Comparison of ENCODE assay signal across 16 cellular contexts in genomic region chr9:97904725-97905124, GRCh38. TPM values are rescaled to one million over a fixed set of nuclear protein-coding genes. Genes with fewer than 3 reads are reported as not detected.
A peak's percentile ranks its signal among the peaks of the same experiment; 100 is the strongest.
DNase-seq lines count a peak whose midpoint lies in the region; ATAC-seq and TF ChIP-seq lines count a peak whose summit lies in the region.
"Had no signal": no experiment of that assay in that cellular context is flagged by ENCODE, and none has a peak within 500 bp of the region (broad histone marks: within the 10 kb centered on the region; RNA-seq: fewer than 3 reads in every experiment).

No MANE protein-coding gene starts in this region.

- peak in 2 of 3 donors; percentile 61 to 83 for DNase-seq in CD4-positive, CD25-positive, alpha-beta regulatory T cell
- peak; percentile 32 for DNase-seq in activated CD4-positive, alpha-beta T cell treated with anti-CD3 and anti-CD28 coated beads for 1 hour
- peak; percentile 80 for DNase-seq in activated effector memory CD4-positive, alpha-beta T cell treated with anti-CD3 and anti-CD28 coated beads, Interleukin-2, amount 50 U/mL, for 16 hours
- DNase-seq in naive thymus-derived CD8-positive, alpha-beta T cell, result peak in 9 of 10 donors; percentile 25 to 82 (median 56)
- no peak for DNase-seq in AG08396 (ENCODE audit: low spot score)
- no peak for DNase-seq in ovary
- DNase-seq: DMS79, GOT3, mammary epithelial cell, NCI-H1092, NCI-H524, pancreas, RPMI8226 had no signal

- H3K9me3 ChIP-seq in CD4-positive, CD25-positive, alpha-beta regulatory T cell (ENCODE audit: control insufficient read depth in 2 of 2, low read length in 2 of 2), result no peaks in the 10 kb centered on the region
- no peaks in the 10 kb centered on the region for H3K9me3 ChIP-seq in ovary
- H3K9me3 ChIP-seq: pancreas had no signal

- ATAC-seq in CD4-positive, CD25-positive, alpha-beta regulatory T cell (ENCODE audit: low read depth in 2 of 2), result peak; percentile 61 to 73
- peak; percentile 68 to 80 for ATAC-seq in naive thymus-derived CD8-positive, alpha-beta T cell
- ATAC-seq in GM21723 (IDR thresholded peaks at IDR 0.05; ENCODE audit: unreplicated experiment) (no peak), GM21786 (IDR thresholded peaks at IDR 0.05; ENCODE audit: unreplicated experiment) (no peak)
- ATAC-seq: pancreas had no signal

- POLR2A ChIA-PET in naive thymus-derived CD8-positive, alpha-beta T cell (lab: Charles Lee), result interaction anchor here (0.5 to 18.1 kb wide), 12 partner anchors 9 to 356 kb away, joined by 3 to 349 read pairs (median 6); partner anchors contain the start of genes ANP32B, NCBP1, TRMO and TSTD2

- H3K4me1 Mint-ChIP-seq in CD4-positive, CD25-positive, alpha-beta regulatory T cell, result peaks cover 29 to 86% (median 63%) of the 10 kb centered on the region in 4 donors
- H3K4me1 Mint-ChIP-seq in naive thymus-derived CD8-positive, alpha-beta T cell, result peaks cover 36 to 91% (median 90%) of the 10 kb centered on the region in 4 donors

- intact Hi-C loops in ovary (cut with DNase I), result no loop called here

- H3K36me3 ChIP-seq in CD4-positive, CD25-positive, alpha-beta regulatory T cell (ENCODE audit: control insufficient read depth, insufficient read depth, low read length), result peaks cover 24% of the 10 kb centered on the region
- H3K36me3 ChIP-seq in ovary, result no peaks in the 10 kb centered on the region

- H3K4me3 Mint-ChIP-seq in CD4-positive, CD25-positive, alpha-beta regulatory T cell, result peak overlapping the region; percentile 81 to 86 (median 82)
- H3K4me3 Mint-ChIP-seq in naive thymus-derived CD8-positive, alpha-beta T cell, result peak overlapping the region; percentile 77 to 91 (median 84)

- H3K4me1 ChIP-seq in CD4-positive, CD25-positive, alpha-beta regulatory T cell (ENCODE audit: control insufficient read depth, insufficient read depth, low read length, poor library complexity, severe bottlenecking), result peaks cover 84% of the 10 kb centered on the region
- no peaks in the 10 kb centered on the region for H3K4me1 ChIP-seq in ovary (ENCODE audit: insufficient read depth)
- H3K4me1 ChIP-seq: pancreas had no signal

- peak overlapping the region; percentile 91 to 100 (median 94) for H3K27ac Mint-ChIP-seq in CD4-positive, CD25-positive, alpha-beta regulatory T cell
- peak overlapping the region; percentile 76 to 99 (median 94) for H3K27ac Mint-ChIP-seq in naive thymus-derived CD8-positive, alpha-beta T cell

- H3K27me3 ChIP-seq in CD4-positive, CD25-positive, alpha-beta regulatory T cell (ENCODE audit: control insufficient read depth, insufficient read depth, low read length), result no peaks in the 10 kb centered on the region
- no peaks in the 10 kb centered on the region for H3K27me3 ChIP-seq in ovary
- H3K27me3 ChIP-seq: pancreas had no signal

- no peak for TF ChIP-seq POLR2A in ovary (IDR thresholded peaks at IDR 0.05)

- H3K4me3 ChIP-seq in CD4-positive, CD25-positive, alpha-beta regulatory T cell (ENCODE audit: low read depth, low read length), result peak overlapping the region; percentile 87
- no peak overlapping the region for H3K4me3 ChIP-seq in ovary
- H3K4me3 ChIP-seq: pancreas had no signal

- 94 to 96% (median 94%) methylated on average over 9 of the region's 9 CpGs for WGBS in ovary, 3 donors

- TF ChIP-seq EP300 in ovary (IDR thresholded peaks at IDR 0.05), result no peak

- no peaks in the 10 kb centered on the region for H3K9me3 Mint-ChIP-seq in CD4-positive, CD25-positive, alpha-beta regulatory T cell
- H3K9me3 Mint-ChIP-seq in naive thymus-derived CD8-positive, alpha-beta T cell, result no peaks in the 10 kb centered on the region

- peak overlapping the region; percentile 86 for H3K27ac ChIP-seq in CD4-positive, CD25-positive, alpha-beta regulatory T cell (ENCODE audit: insufficient read depth, low read length, poor library complexity, severe bottlenecking)
- H3K27ac ChIP-seq in ovary, result no peak overlapping the region
- H3K27ac ChIP-seq: pancreas had no signal

- H3K27me3 Mint-ChIP-seq in CD4-positive, CD25-positive, alpha-beta regulatory T cell, result peaks cover 4% of the 10 kb centered on the region
- H3K27me3 Mint-ChIP-seq in naive thymus-derived CD8-positive, alpha-beta T cell, result no peaks in the 10 kb centered on the region

- no peak for TF ChIP-seq CTCF in ovary (IDR thresholded peaks at IDR 0.05)

- peaks cover 19% of the 10 kb centered on the region for H3K36me3 Mint-ChIP-seq in CD4-positive, CD25-positive, alpha-beta regulatory T cell
- peaks cover 0 to 35% (median 3%) of the 10 kb centered on the region in 3 donors for H3K36me3 Mint-ChIP-seq in naive thymus-derived CD8-positive, alpha-beta T cell

RNA-seq across cellular contexts. Expression of gene TRMO, which starts 17.6 kb away (rescaled TPM):
- 47.1 TPM for total RNA-seq in CD4-positive, CD25-positive, alpha-beta regulatory T cell
- 10 to 100 TPM; 20.7 to 28.9 (median 26.3) TPM for polyA plus RNA-seq in CD4-positive, CD25-positive, alpha-beta regulatory T cell
- 10 to 100 TPM; 40.2 to 51.5 TPM for total RNA-seq in naive thymus-derived CD8-positive, alpha-beta T cell
- 10 to 100 TPM; 11.7 to 18.0 (median 13.8) TPM for polyA plus RNA-seq in naive thymus-derived CD8-positive, alpha-beta T cell
- 10 to 100 TPM; 11.5 to 19.4 (median 15.3) TPM for total RNA-seq in ovary
- 10 to 100 TPM; 12.6 to 25.3 TPM for polyA plus RNA-seq in ovary

RNA-seq across cellular contexts. Expression of gene HEMGN, which starts 33.2 kb away (rescaled TPM):
- total RNA-seq in CD4-positive, CD25-positive, alpha-beta regulatory T cell, result 3.6 TPM
- polyA plus RNA-seq in CD4-positive, CD25-positive, alpha-beta regulatory T cell, result 1 to 10 TPM; 1.7 to 7.0 (median 4.7) TPM
- 1 to 10 TPM; 1.9 to 3.4 TPM for total RNA-seq in naive thymus-derived CD8-positive, alpha-beta T cell
- polyA plus RNA-seq in naive thymus-derived CD8-positive, alpha-beta T cell, result 10 to 100 TPM in 1 of 3 donors, 1 to 10 TPM in 2; 7.6 to 11.0 (median 8.3) TPM
- total RNA-seq in ovary, result under 1 TPM in 2 of 7 donors, not detected in 5; 0.10 to 0.53 TPM
- not detected for polyA plus RNA-seq in ovary
- total RNA-seq: HT1080, mammary epithelial cell had no signal
- polyA plus RNA-seq: mammary epithelial cell, pancreas had no signal

RNA-seq across cellular contexts. Expression of gene FOXE1, which starts 51.7 kb away (rescaled TPM):
- not detected for total RNA-seq in CD4-positive, CD25-positive, alpha-beta regulatory T cell
- not detected for polyA plus RNA-seq in CD4-positive, CD25-positive, alpha-beta regulatory T cell
- not detected for total RNA-seq in naive thymus-derived CD8-positive, alpha-beta T cell
- not detected for polyA plus RNA-seq in naive thymus-derived CD8-positive, alpha-beta T cell
- not detected for total RNA-seq in ovary
- not detected for polyA plus RNA-seq in ovary
- total RNA-seq: HT1080 had no signal

Comparison
In these comparisons a context has a peak if more than half of its experiments do, and no peak if none do; other contexts are left out.
1. ATAC-seq: peak in CD4-positive, CD25-positive, alpha-beta regulatory T cell (2 of 2) and naive thymus-derived CD8-positive, alpha-beta T cell (2 of 2); none in GM21723 (single experiment) and GM21786 (single experiment).
2. DNase-seq: peak in CD4-positive, CD25-positive, alpha-beta regulatory T cell (2 of 3), activated CD4-positive, alpha-beta T cell treated with anti-CD3 and anti-CD28 coated beads for 1 hour (single experiment), activated effector memory CD4-positive, alpha-beta T cell treated with anti-CD3 and anti-CD28 coated beads, Interleukin-2, amount 50 U/mL, for 16 hours (single experiment) and naive thymus-derived CD8-positive, alpha-beta T cell (9 of 10); none in AG08396 (single experiment) and ovary (0 of 5).